2 cellular contexts compared by ENCODE assay signal in the genomic region with DNA sequence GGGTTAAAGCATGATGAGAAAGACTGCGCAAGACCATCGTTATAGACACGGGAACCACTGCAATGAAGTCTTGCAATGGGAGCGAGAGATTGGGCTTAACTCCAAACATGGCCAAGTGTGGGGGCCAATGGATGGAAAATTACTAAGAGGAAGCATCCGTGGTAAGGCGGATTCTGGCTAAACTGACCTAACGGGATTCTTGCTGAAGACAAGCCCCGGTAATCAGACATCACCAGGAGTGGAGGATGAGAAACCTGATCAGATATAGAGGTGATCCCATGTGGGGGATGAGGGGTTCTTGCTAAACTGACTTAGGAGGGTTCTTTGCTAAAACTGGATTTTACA.
TF ChIP-seq lines count a peak whose summit lies in the region.

No MANE protein-coding gene starts in this region.

TF ChIP-seq in HCT116, 20 proteins besides CTCF, POLR2A, EP300 and RAD21:
- TF ChIP-seq ELF1 (IDR thresholded peaks at IDR 0.05; ENCODE audit: borderline replicate concordance, low read depth) (no peak), SP1 (IDR thresholded peaks at IDR 0.05; ENCODE audit: low read depth) (no peak), TCF7L2 (IDR thresholded peaks at IDR 0.05; ENCODE audit: borderline replicate concordance, extremely low read depth, insufficient read depth, insufficient read length) (no peak), FOSL1 (IDR thresholded peaks at IDR 0.05; ENCODE audit: low read depth) (no peak), SIN3A (IDR thresholded peaks at IDR 0.05; ENCODE audit: low read depth) (no peak), POLR2AphosphoS5 (IDR thresholded peaks at IDR 0.05; ENCODE audit: low read depth, low read length) (no peak), EZH2phosphoT487 (IDR thresholded peaks at IDR 0.05; ENCODE audit: borderline replicate concordance) (no peak), JUND (IDR thresholded peaks at IDR 0.05) (no peak), SRF (IDR thresholded peaks at IDR 0.05; ENCODE audit: low read depth) (no peak)
- TF ChIP-seq, protein P1, sequence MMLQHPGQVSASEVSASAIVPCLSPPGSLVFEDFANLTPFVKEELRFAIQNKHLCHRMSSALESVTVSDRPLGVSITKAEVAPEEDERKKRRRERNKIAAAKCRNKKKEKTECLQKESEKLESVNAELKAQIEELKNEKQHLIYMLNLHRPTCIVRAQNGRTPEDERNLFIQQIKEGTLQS (IDR thresholded peaks at IDR 0.05), result no peak
- TF ChIP-seq, protein P2, sequence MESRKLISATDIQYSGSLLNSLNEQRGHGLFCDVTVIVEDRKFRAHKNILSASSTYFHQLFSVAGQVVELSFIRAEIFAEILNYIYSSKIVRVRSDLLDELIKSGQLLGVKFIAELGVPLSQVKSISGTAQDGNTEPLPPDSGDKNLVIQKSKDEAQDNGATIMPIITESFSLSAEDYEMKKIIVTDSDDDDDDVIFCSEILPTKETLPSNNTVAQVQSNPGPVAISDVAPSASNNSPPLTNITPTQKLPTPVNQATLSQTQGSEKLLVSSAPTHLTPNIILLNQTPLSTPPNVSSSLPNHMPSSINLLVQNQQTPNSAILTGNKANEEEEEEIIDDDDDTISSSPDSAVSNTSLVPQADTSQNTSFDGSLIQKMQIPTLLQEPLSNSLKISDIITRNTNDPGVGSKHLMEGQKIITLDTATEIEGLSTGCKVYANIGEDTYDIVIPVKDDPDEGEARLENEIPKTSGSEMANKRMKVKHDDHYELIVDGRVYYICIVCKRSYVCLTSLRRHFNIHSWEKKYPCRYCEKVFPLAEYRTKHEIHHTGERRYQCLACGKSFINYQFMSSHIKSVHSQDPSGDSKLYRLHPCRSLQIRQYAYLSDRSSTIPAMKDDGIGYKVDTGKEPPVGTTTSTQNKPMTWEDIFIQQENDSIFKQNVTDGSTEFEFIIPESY (IDR thresholded peaks at IDR 0.05; ENCODE audit: extremely low read depth, insufficient replicate concordance, low read length), result no peak
- TF ChIP-seq, protein P3, sequence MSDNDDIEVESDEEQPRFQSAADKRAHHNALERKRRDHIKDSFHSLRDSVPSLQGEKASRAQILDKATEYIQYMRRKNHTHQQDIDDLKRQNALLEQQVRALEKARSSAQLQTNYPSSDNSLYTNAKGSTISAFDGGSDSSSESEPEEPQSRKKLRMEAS (IDR thresholded peaks at IDR 0.05), result no peak
- TF ChIP-seq, protein P4, sequence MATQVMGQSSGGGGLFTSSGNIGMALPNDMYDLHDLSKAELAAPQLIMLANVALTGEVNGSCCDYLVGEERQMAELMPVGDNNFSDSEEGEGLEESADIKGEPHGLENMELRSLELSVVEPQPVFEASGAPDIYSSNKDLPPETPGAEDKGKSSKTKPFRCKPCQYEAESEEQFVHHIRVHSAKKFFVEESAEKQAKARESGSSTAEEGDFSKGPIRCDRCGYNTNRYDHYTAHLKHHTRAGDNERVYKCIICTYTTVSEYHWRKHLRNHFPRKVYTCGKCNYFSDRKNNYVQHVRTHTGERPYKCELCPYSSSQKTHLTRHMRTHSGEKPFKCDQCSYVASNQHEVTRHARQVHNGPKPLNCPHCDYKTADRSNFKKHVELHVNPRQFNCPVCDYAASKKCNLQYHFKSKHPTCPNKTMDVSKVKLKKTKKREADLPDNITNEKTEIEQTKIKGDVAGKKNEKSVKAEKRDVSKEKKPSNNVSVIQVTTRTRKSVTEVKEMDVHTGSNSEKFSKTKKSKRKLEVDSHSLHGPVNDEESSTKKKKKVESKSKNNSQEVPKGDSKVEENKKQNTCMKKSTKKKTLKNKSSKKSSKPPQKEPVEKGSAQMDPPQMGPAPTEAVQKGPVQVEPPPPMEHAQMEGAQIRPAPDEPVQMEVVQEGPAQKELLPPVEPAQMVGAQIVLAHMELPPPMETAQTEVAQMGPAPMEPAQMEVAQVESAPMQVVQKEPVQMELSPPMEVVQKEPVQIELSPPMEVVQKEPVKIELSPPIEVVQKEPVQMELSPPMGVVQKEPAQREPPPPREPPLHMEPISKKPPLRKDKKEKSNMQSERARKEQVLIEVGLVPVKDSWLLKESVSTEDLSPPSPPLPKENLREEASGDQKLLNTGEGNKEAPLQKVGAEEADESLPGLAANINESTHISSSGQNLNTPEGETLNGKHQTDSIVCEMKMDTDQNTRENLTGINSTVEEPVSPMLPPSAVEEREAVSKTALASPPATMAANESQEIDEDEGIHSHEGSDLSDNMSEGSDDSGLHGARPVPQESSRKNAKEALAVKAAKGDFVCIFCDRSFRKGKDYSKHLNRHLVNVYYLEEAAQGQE (IDR thresholded peaks at IDR 0.05; ENCODE audit: low read depth), result no peak

TF ChIP-seq in H1, 55 proteins besides CTCF, POLR2A, EP300 and RAD21:
- TF ChIP-seq SIX5 (IDR thresholded peaks at IDR 0.05; ENCODE audit: low read depth, low read length) (no peak), CBX8 (IDR thresholded peaks at IDR 0.05; ENCODE audit: borderline replicate concordance, low read depth, low read length) (no peak), FOSL1 (IDR thresholded peaks at IDR 0.05; ENCODE audit: insufficient read depth, low read depth, low read length) (no peak), BACH1 (IDR thresholded peaks at IDR 0.05; ENCODE audit: low read length) (no peak), GTF2F1 (IDR thresholded peaks at IDR 0.05; ENCODE audit: borderline replicate concordance, low read depth, low read length) (no peak), BRCA1 (IDR thresholded peaks at IDR 0.05; ENCODE audit: low read depth, low read length) (no peak), SAP30 (IDR thresholded peaks at IDR 0.05; ENCODE audit: insufficient read depth, insufficient replicate concordance, low read length) (no peak), GABPA (IDR thresholded peaks at IDR 0.05; ENCODE audit: borderline replicate concordance, insufficient read depth, low read length) (no peak), ZNF274 (IDR thresholded peaks at IDR 0.05; ENCODE audit: borderline replicate concordance, extremely low read depth, low read length) (no peak), SP1 (IDR thresholded peaks at IDR 0.05; ENCODE audit: low read depth, low read length) (no peak), HDAC6 (IDR thresholded peaks at IDR 0.05; ENCODE audit: low read depth, low read length) (no peak), KDM4A (IDR thresholded peaks at IDR 0.05; ENCODE audit: low read depth, low read length, severe bottlenecking) (no peak), TAF1 (IDR thresholded peaks at IDR 0.05; ENCODE audit: low read depth, low read length) (no peak), ASH2L (IDR thresholded peaks at IDR 0.05; ENCODE audit: low read length) (no peak), CREB1 (IDR thresholded peaks at IDR 0.05) (no peak)
- TF ChIP-seq, protein P1 (IDR thresholded peaks at IDR 0.05; ENCODE audit: insufficient read depth, low read depth, low read length), result no peak
- TF ChIP-seq, protein P5, sequence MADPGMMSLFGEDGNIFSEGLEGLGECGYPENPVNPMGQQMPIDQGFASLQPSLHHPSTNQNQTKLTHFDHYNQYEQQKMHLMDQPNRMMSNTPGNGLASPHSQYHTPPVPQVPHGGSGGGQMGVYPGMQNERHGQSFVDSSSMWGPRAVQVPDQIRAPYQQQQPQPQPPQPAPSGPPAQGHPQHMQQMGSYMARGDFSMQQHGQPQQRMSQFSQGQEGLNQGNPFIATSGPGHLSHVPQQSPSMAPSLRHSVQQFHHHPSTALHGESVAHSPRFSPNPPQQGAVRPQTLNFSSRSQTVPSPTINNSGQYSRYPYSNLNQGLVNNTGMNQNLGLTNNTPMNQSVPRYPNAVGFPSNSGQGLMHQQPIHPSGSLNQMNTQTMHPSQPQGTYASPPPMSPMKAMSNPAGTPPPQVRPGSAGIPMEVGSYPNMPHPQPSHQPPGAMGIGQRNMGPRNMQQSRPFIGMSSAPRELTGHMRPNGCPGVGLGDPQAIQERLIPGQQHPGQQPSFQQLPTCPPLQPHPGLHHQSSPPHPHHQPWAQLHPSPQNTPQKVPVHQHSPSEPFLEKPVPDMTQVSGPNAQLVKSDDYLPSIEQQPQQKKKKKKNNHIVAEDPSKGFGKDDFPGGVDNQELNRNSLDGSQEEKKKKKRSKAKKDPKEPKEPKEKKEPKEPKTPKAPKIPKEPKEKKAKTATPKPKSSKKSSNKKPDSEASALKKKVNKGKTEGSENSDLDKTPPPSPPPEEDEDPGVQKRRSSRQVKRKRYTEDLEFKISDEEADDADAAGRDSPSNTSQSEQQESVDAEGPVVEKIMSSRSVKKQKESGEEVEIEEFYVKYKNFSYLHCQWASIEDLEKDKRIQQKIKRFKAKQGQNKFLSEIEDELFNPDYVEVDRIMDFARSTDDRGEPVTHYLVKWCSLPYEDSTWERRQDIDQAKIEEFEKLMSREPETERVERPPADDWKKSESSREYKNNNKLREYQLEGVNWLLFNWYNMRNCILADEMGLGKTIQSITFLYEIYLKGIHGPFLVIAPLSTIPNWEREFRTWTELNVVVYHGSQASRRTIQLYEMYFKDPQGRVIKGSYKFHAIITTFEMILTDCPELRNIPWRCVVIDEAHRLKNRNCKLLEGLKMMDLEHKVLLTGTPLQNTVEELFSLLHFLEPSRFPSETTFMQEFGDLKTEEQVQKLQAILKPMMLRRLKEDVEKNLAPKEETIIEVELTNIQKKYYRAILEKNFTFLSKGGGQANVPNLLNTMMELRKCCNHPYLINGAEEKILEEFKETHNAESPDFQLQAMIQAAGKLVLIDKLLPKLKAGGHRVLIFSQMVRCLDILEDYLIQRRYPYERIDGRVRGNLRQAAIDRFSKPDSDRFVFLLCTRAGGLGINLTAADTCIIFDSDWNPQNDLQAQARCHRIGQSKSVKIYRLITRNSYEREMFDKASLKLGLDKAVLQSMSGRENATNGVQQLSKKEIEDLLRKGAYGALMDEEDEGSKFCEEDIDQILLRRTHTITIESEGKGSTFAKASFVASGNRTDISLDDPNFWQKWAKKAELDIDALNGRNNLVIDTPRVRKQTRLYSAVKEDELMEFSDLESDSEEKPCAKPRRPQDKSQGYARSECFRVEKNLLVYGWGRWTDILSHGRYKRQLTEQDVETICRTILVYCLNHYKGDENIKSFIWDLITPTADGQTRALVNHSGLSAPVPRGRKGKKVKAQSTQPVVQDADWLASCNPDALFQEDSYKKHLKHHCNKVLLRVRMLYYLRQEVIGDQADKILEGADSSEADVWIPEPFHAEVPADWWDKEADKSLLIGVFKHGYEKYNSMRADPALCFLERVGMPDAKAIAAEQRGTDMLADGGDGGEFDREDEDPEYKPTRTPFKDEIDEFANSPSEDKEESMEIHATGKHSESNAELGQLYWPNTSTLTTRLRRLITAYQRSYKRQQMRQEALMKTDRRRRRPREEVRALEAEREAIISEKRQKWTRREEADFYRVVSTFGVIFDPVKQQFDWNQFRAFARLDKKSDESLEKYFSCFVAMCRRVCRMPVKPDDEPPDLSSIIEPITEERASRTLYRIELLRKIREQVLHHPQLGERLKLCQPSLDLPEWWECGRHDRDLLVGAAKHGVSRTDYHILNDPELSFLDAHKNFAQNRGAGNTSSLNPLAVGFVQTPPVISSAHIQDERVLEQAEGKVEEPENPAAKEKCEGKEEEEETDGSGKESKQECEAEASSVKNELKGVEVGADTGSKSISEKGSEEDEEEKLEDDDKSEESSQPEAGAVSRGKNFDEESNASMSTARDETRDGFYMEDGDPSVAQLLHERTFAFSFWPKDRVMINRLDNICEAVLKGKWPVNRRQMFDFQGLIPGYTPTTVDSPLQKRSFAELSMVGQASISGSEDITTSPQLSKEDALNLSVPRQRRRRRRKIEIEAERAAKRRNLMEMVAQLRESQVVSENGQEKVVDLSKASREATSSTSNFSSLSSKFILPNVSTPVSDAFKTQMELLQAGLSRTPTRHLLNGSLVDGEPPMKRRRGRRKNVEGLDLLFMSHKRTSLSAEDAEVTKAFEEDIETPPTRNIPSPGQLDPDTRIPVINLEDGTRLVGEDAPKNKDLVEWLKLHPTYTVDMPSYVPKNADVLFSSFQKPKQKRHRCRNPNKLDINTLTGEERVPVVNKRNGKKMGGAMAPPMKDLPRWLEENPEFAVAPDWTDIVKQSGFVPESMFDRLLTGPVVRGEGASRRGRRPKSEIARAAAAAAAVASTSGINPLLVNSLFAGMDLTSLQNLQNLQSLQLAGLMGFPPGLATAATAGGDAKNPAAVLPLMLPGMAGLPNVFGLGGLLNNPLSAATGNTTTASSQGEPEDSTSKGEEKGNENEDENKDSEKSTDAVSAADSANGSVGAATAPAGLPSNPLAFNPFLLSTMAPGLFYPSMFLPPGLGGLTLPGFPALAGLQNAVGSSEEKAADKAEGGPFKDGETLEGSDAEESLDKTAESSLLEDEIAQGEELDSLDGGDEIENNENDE (IDR thresholded peaks at IDR 0.05; ENCODE audit: insufficient replicate concordance, low read length), result no peak
TF ChIP-seq in H1: peak in this region for 0.
